19 cellular contexts compared by ENCODE assay signal in the genomic region with DNA sequence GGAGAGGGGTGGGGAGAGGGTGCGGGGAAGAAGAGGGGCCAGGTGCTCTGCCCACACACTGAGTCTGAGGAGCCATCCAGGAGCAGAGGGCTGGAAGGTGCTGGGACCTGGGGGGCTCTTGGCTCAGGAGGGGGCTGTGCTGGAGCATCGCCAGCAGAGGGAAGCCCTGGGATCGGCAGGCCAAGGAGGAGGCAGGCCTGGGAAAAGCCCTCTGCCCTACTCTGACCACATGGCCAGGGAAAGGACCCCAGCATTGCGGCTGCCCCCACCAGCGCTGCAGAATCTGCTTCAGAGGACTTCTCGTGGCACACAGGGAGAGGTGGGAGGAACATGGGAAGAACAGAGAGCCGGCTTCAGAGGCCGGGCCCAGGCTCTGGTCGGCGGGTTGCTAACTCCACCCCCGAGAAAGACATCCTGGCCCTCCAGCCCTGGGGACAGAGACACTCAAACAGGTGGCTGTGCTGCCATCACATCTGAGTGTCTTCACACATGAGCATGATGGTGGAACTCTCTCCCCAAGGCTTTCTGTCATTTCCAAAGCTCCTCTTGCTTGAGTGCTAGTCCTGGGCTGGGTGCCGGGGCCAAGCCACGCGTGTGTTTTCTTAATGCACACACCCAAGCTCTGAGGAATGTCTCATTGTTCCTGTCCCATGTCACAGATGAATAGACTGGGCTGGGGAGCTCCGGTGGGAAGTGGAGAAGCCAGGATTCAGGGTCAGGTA.
"Had no signal": no experiment of that assay in that cellular context is flagged by ENCODE, and none has a peak within 500 bp of the region (broad histone marks: within the 10 kb centered on the region; RNA-seq: fewer than 3 reads in every experiment).

No MANE protein-coding gene starts in this region.

- H3K4me1 ChIP-seq: heart right ventricle, pancreas, tibial artery, uterus had no signal

- DNase-seq: activated CD4-positive, alpha-beta T cell treated with anti-CD3 and anti-CD28 coated beads, Interleukin-2, amount 10 ng/mL, durations not matched to agents 24 days and 14 days; activated CD8-positive, alpha-beta T cell treated with anti-CD3 and anti-CD28 coated beads for 36 hours; activated naive CD4-positive, alpha-beta T cell treated with anti-CD3 and anti-CD28 coated beads, Interleukin-2, amount 10 ng/mL, durations not matched to agents 7 days and 5 days; activated T-cell treated with anti-CD3 and anti-CD28 coated beads, Interleukin-2, amount 50 U/mL, for 1 hour; amygdala; effector CD4-positive, alpha-beta T cell; foreskin fibroblast; heart right ventricle; islet precursor cell; left colon; natural killer cell; stimulated activated CD4-positive, alpha-beta T cell treated with anti-CD3 and anti-CD28 coated beads, Interleukin-1b, Interleukin-23, amount 100 ng/mL, for 48 hours; substantia nigra; uterus had no signal

- ATAC-seq: activated CD4-positive, CD25-positive, alpha-beta regulatory T cell treated with anti-CD3 and anti-CD28 coated beads, Interleukin-2, amount 50 U/mL, for 24 hours; activated CD8-positive, alpha-beta T cell treated with anti-CD3 and anti-CD28 coated beads for 36 hours; left colon; natural killer cell; pancreas had no signal

- H3K27ac ChIP-seq: heart right ventricle, pancreas, tibial artery, uterus, VCaP had no signal

- H3K36me3 ChIP-seq: heart right ventricle, pancreas, tibial artery, uterus had no signal

- H3K27me3 ChIP-seq: pancreas, uterus had no signal

- H3K9me3 ChIP-seq: heart right ventricle, pancreas, tibial artery, uterus had no signal

- H3K4me3 ChIP-seq: heart right ventricle, lung, pancreas, tibial artery, uterus had no signal
